In genomic region chr9:95000821-95001220, GRCh38 we compare ENCODE assay signal across 13 cellular contexts.
DNase-seq lines count a peak whose midpoint lies in the region; TF ChIP-seq lines count a peak whose summit lies in the region.
"Had no signal": no experiment of that assay in that cellular context is flagged by ENCODE, and none has a peak within 500 bp of the region (broad histone marks: within the 10 kb centered on the region; RNA-seq: fewer than 3 reads in every experiment).

No MANE protein-coding gene starts in this region.

- H3K4me1 ChIP-seq in ovary (ENCODE audit: insufficient read depth) (peaks cover 13% of the 10 kb centered on the region), tibial nerve (peaks cover 0 to 43% (median 10%) of the 10 kb centered on the region in 4 donors)

- WGBS in ovary, 3 donors: 11 to 24% (median 12%) methylated on average over 6 of the region's 6 CpGs
- 56% methylated on average over 6 of the region's 6 CpGs for WGBS in tibial nerve, 2 donors

- TF ChIP-seq CTCF in chondrocyte (IDR thresholded peaks at IDR 0.05): no peak
- no peak for TF ChIP-seq CTCF in ovary (IDR thresholded peaks at IDR 0.05)
- TF ChIP-seq CTCF in tibial nerve (IDR thresholded peaks at IDR 0.05): no peak

- H3K36me3 ChIP-seq in ovary: no peaks in the 10 kb centered on the region
- H3K36me3 ChIP-seq in tibial nerve: no peaks in the 10 kb centered on the region

- H3K4me3 Mint-ChIP-seq in chondrocyte (ENCODE audit: unreplicated experiment): no peak overlapping the region
- H3K4me3 Mint-ChIP-seq: CD14-positive monocyte had no signal

- intact Hi-C loops in ovary (cut with DNase I): loop anchor here in 3 of 4 donors (5.0 to 10.0 kb wide), 5 partner anchors 56 to 216 kb away; no protein-coding TSS in a partner anchor

- DNase-seq in chondrocyte (ENCODE audit: low spot score) (no peak), fibroblast of peridontal ligament (ENCODE audit: extremely low read depth) (peak; percentile 54), ovary (no peak), tibial nerve (ENCODE audit: low spot score in 2 of 2) (no peak), GF-D8 (lab: John Stamatoyannopoulos, UW) (no peak), occipital lobe (lab: John Stamatoyannopoulos, UW) (no peak)
- DNase-seq in stimulated activated CD4-positive, alpha-beta T cell treated with anti-CD3 and anti-CD28 coated beads, Interleukin-15, amount 100 ng/mL, for 24 hours: no peak
- DNase-seq: activated CD4-positive, alpha-beta T cell treated with anti-CD3 and anti-CD28 coated beads, Interleukin-2, amount 50 U/mL, for 4 hours; amygdala; effector CD4-positive, alpha-beta T cell; NCI-H82; SHP77 had no signal

- H3K4me1 Mint-ChIP-seq in chondrocyte (ENCODE audit: low read depth): peaks cover 31% of the 10 kb centered on the region

- peak overlapping the region; percentile 37 for H3K4me3 ChIP-seq in ovary
- peak overlapping the region in 3 of 4 donors; percentile 3 to 38 (median 13) for H3K4me3 ChIP-seq in tibial nerve

- TF ChIP-seq POLR2A in ovary (IDR thresholded peaks at IDR 0.05): no peak
- TF ChIP-seq POLR2A in tibial nerve (IDR thresholded peaks at IDR 0.05): peak in 1 of 2 donors; percentile 34

- no peak for TF ChIP-seq EP300 in ovary (IDR thresholded peaks at IDR 0.05)
- TF ChIP-seq EP300 in tibial nerve (IDR thresholded peaks at IDR 0.05): peak in 1 of 2 donors; percentile 42

- H3K27ac ChIP-seq in ovary (peak overlapping the region; percentile 79 to 100), tibial nerve (peak overlapping the region; percentile 88 to 99 (median 96))

- peak overlapping the region; percentile 37 for H3K27ac Mint-ChIP-seq in chondrocyte (ENCODE audit: unreplicated experiment)
- H3K27ac Mint-ChIP-seq: CD14-positive monocyte had no signal

- H3K9me3 ChIP-seq in ovary (no peaks in the 10 kb centered on the region), tibial nerve (no peaks in the 10 kb centered on the region)

- no peaks in the 10 kb centered on the region for H3K27me3 Mint-ChIP-seq in chondrocyte (ENCODE audit: low read depth)

- no peaks in the 10 kb centered on the region for H3K9me3 Mint-ChIP-seq in chondrocyte (ENCODE audit: low read depth)

- peaks cover 5% of the 10 kb centered on the region for H3K36me3 Mint-ChIP-seq in chondrocyte (ENCODE audit: low read depth)

- H3K27me3 ChIP-seq in ovary: no peaks in the 10 kb centered on the region
- H3K27me3 ChIP-seq in tibial nerve: no peaks in the 10 kb centered on the region
